In the genomic region with DNA sequence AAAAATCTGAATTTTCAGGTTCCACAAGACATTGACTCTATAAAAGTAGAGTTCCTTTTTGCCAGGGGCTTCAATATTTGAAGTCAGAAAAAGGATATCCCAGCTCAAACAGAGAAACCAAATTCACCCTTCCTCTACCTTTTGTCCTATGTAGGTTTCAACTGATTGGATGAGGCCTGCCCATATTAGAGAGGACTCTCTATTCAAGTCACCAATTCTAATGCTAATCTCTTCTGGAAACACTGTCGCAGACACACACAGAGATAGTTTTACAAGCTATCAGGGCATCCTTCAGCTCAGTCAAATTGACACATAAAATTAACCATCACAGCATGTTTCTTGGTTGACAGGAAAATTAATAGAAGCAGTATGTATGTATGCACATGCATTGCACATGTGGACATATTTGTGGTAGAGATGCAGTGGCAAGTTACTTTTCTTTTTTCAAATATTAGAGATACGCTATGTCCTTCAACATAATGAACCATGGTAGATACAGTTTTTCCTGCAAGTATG, we compare ENCODE assay signal across 21 cellular contexts.
DNase-seq lines count a peak whose midpoint lies in the region; ATAC-seq and TF ChIP-seq lines count a peak whose summit lies in the region.
"Had no signal": no experiment of that assay in that cellular context is flagged by ENCODE, and none has a peak within 500 bp of the region (broad histone marks: within the 10 kb centered on the region; RNA-seq: fewer than 3 reads in every experiment).

No MANE protein-coding gene starts in this region.

- DNase-seq in H7 (peak; percentile 31), WTC11 (ENCODE audit: low spot score) (no peak), iPS-NIHi11 (ENCODE audit: low spot score) (peak; percentile 22), LoVo (ENCODE audit: low spot score) (no peak), ureter (ENCODE audit: low spot score) (no peak)
- DNase-seq in stimulated activated CD4-positive, alpha-beta T cell treated with anti-CD3 and anti-CD28 coated beads, Interleukin-1b, Interleukin-23, amount 100 ng/mL, for 48 hours, result no peak
- DNase-seq: 8988T; ACHN; AML-193; BE2C; CD4-positive, alpha-beta T cell; CD8-positive, alpha-beta memory T cell; DMS 273 treated with DMSO at 0.1 percent for 48 hours; DMS79 treated with DMSO at 0.1 percent for 48 hours; GF-D8; H9 had no signal

- no peak overlapping the region for H3K4me3 ChIP-seq in H7 (ENCODE audit: insufficient read depth, low read depth, low read length)
- H3K4me3 ChIP-seq: A549; BLaER1 treated with 17β-estradiol and CSF1 and Interleukin-3, amounts not matched to agents 10 nM and 100 nM had no signal

- no peaks in the 10 kb centered on the region for H3K36me3 Mint-ChIP-seq in WTC11
- H3K36me3 Mint-ChIP-seq: CD14-positive monocyte; CD8-positive, alpha-beta memory T cell had no signal

- H3K4me3 Mint-ChIP-seq in WTC11, result no peak overlapping the region
- H3K4me3 Mint-ChIP-seq: CD14-positive monocyte; CD4-positive, alpha-beta T cell; CD8-positive, alpha-beta memory T cell; H9 had no signal

- ATAC-seq in WTC11 (peak; percentile 89), HG02763 (IDR thresholded peaks at IDR 0.05; ENCODE audit: unreplicated experiment) (no peak)
- ATAC-seq: A549, HCT116 had no signal

- peaks cover 28% of the 10 kb centered on the region for H3K4me1 Mint-ChIP-seq in WTC11
- H3K4me1 Mint-ChIP-seq: CD14-positive monocyte; CD8-positive, alpha-beta memory T cell had no signal

- no peak overlapping the region for H3K27ac Mint-ChIP-seq in WTC11
- H3K27ac Mint-ChIP-seq: CD14-positive monocyte; CD4-positive, alpha-beta T cell; CD8-positive, alpha-beta memory T cell had no signal

- H3K27me3 Mint-ChIP-seq in WTC11 (ENCODE audit: low read depth), result no peaks in the 10 kb centered on the region; the same call in 1 of the 2 replicates

- no peaks in the 10 kb centered on the region for H3K36me3 ChIP-seq in H7 (replicated peaks; ENCODE audit: control insufficient read depth, insufficient read depth, low read length)
- H3K36me3 ChIP-seq: BE2C; BLaER1 treated with 17β-estradiol and CSF1 and Interleukin-3, amounts not matched to agents 10 nM and 100 nM had no signal

- H3K27me3 ChIP-seq in H7 (ENCODE audit: control insufficient read depth, insufficient read depth, low read length), result no peaks in the 10 kb centered on the region
- H3K27me3 ChIP-seq: BE2C; BLaER1 treated with 17β-estradiol and CSF1 and Interleukin-3, amounts not matched to agents 10 nM and 100 nM had no signal

- no peak for TF ChIP-seq CTCF in WTC11 (IDR thresholded peaks at IDR 0.05)

- POLR2A ChIA-PET in WTC11 (lab: Charles Lee), result no interaction called here

- CTCF ChIA-PET in WTC11 (lab: Charles Lee), result interaction anchor here (0.6 to 3.0 kb wide), 7 partner anchors 9 to 539 kb away, joined by 3 to 24 read pairs (median 3); no protein-coding TSS in a partner anchor

- no peaks in the 10 kb centered on the region for H3K9me3 Mint-ChIP-seq in WTC11
- H3K9me3 Mint-ChIP-seq: CD14-positive monocyte, H9 had no signal

TF ChIP-seq in WTC11, 78 proteins besides CTCF, POLR2A, EP300 and RAD21 (continues in another document):
- TF ChIP-seq ZNF317 (CRISPR knock-in tag; IDR thresholded peaks at IDR 0.05; ENCODE audit: borderline replicate concordance, low read depth) (no peak), FOXK1 (CRISPR knock-in tag; IDR thresholded peaks at IDR 0.05) (no peak), ELF4 (CRISPR knock-in tag; IDR thresholded peaks at IDR 0.05; ENCODE audit: low read depth) (no peak), RELA (CRISPR knock-in tag; IDR thresholded peaks at IDR 0.05; ENCODE audit: borderline replicate concordance) (no peak), ATF1 (CRISPR knock-in tag; IDR thresholded peaks at IDR 0.05) (no peak), SMAD3 (CRISPR knock-in tag; IDR thresholded peaks at IDR 0.05; ENCODE audit: borderline replicate concordance) (no peak), ZNF121 (CRISPR knock-in tag; IDR thresholded peaks at IDR 0.05) (no peak)
- TF ChIP-seq, protein P1, sequence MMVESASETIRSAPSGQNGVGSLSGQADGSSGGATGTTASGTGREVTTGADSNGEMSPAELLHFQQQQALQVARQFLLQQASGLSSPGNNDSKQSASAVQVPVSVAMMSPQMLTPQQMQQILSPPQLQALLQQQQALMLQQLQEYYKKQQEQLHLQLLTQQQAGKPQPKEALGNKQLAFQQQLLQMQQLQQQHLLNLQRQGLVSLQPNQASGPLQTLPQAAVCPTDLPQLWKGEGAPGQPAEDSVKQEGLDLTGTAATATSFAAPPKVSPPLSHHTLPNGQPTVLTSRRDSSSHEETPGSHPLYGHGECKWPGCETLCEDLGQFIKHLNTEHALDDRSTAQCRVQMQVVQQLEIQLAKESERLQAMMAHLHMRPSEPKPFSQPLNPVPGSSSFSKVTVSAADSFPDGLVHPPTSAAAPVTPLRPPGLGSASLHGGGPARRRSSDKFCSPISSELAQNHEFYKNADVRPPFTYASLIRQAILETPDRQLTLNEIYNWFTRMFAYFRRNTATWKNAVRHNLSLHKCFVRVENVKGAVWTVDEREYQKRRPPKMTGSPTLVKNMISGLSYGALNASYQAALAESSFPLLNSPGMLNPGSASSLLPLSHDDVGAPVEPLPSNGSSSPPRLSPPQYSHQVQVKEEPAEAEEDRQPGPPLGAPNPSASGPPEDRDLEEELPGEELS (CRISPR knock-in tag; IDR thresholded peaks at IDR 0.05), result no peak
- TF ChIP-seq, protein P2, sequence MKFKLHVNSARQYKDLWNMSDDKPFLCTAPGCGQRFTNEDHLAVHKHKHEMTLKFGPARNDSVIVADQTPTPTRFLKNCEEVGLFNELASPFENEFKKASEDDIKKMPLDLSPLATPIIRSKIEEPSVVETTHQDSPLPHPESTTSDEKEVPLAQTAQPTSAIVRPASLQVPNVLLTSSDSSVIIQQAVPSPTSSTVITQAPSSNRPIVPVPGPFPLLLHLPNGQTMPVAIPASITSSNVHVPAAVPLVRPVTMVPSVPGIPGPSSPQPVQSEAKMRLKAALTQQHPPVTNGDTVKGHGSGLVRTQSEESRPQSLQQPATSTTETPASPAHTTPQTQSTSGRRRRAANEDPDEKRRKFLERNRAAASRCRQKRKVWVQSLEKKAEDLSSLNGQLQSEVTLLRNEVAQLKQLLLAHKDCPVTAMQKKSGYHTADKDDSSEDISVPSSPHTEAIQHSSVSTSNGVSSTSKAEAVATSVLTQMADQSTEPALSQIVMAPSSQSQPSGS (CRISPR knock-in tag; IDR thresholded peaks at IDR 0.05; ENCODE audit: borderline replicate concordance, low read depth), result no peak
- TF ChIP-seq, protein P3, sequence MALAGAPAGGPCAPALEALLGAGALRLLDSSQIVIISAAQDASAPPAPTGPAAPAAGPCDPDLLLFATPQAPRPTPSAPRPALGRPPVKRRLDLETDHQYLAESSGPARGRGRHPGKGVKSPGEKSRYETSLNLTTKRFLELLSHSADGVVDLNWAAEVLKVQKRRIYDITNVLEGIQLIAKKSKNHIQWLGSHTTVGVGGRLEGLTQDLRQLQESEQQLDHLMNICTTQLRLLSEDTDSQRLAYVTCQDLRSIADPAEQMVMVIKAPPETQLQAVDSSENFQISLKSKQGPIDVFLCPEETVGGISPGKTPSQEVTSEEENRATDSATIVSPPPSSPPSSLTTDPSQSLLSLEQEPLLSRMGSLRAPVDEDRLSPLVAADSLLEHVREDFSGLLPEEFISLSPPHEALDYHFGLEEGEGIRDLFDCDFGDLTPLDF (CRISPR knock-in tag; IDR thresholded peaks at IDR 0.05), result no peak
- TF ChIP-seq, protein P4, sequence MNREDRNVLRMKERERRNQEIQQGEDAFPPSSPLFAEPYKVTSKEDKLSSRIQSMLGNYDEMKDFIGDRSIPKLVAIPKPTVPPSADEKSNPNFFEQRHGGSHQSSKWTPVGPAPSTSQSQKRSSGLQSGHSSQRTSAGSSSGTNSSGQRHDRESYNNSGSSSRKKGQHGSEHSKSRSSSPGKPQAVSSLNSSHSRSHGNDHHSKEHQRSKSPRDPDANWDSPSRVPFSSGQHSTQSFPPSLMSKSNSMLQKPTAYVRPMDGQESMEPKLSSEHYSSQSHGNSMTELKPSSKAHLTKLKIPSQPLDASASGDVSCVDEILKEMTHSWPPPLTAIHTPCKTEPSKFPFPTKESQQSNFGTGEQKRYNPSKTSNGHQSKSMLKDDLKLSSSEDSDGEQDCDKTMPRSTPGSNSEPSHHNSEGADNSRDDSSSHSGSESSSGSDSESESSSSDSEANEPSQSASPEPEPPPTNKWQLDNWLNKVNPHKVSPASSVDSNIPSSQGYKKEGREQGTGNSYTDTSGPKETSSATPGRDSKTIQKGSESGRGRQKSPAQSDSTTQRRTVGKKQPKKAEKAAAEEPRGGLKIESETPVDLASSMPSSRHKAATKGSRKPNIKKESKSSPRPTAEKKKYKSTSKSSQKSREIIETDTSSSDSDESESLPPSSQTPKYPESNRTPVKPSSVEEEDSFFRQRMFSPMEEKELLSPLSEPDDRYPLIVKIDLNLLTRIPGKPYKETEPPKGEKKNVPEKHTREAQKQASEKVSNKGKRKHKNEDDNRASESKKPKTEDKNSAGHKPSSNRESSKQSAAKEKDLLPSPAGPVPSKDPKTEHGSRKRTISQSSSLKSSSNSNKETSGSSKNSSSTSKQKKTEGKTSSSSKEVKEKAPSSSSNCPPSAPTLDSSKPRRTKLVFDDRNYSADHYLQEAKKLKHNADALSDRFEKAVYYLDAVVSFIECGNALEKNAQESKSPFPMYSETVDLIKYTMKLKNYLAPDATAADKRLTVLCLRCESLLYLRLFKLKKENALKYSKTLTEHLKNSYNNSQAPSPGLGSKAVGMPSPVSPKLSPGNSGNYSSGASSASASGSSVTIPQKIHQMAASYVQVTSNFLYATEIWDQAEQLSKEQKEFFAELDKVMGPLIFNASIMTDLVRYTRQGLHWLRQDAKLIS (CRISPR knock-in tag; IDR thresholded peaks at IDR 0.05; ENCODE audit: borderline replicate concordance), result no peak
- TF ChIP-seq, protein P5, sequence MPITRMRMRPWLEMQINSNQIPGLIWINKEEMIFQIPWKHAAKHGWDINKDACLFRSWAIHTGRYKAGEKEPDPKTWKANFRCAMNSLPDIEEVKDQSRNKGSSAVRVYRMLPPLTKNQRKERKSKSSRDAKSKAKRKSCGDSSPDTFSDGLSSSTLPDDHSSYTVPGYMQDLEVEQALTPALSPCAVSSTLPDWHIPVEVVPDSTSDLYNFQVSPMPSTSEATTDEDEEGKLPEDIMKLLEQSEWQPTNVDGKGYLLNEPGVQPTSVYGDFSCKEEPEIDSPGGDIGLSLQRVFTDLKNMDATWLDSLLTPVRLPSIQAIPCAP (CRISPR knock-in tag; IDR thresholded peaks at IDR 0.05), result no peak

Comparison
In these comparisons a context has a peak if more than half of its experiments do, and no peak if none do; other contexts are left out.
1. DNase-seq: peak in H7 (single experiment) and iPS-NIHi11 (single experiment); none in WTC11 (single experiment), stimulated activated CD4-positive, alpha-beta T cell treated with anti-CD3 and anti-CD28 coated beads, Interleukin-1b, Interleukin-23, amount 100 ng/mL, for 48 hours (single experiment), LoVo (single experiment) and ureter (single experiment).